ENCODE assay signal across 1 cellular context in the genomic region with DNA sequence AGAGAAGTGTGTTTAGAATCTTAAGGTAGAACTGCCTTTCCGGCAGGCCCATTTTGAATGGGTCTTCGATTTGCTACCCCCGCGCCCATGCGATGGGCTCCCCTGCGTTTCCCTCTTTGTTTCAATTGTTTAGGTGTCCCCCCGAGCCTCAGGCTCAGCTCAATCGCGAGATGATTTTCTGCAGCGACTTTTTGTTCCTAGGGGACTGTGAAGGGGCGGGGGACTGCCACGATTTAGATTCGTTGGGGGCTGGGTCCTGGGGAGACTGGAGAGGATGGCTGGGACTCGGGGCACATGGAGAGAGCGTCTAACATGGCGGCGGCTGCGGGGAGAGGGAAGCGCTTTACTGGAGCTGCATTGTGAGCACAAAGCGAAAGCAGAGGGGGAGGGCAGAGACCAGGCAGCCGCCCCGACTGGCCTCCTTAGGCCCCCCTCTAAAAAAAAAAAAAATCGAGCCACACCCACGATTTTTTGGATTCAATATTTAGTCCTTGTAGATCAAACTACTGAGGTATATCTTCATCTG.
TF ChIP-seq lines count a peak whose summit lies in the region.

No MANE protein-coding gene starts in this region.

TF ChIP-seq in K562, 482 proteins besides CTCF, POLR2A, EP300 and RAD21 (continued from another document):
- peak; percentile 78 for TF ChIP-seq RBBP5 (IDR thresholded peaks at IDR 0.05; ENCODE audit: borderline replicate concordance, insufficient read depth, low read length, poor library complexity, severe bottlenecking)
- TF ChIP-seq, protein P1, sequence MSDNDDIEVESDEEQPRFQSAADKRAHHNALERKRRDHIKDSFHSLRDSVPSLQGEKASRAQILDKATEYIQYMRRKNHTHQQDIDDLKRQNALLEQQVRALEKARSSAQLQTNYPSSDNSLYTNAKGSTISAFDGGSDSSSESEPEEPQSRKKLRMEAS (CRISPR knock-in tag; IDR thresholded peaks at IDR 0.05) = peak; percentile 70
- peak; percentile 50; the same call in 1 of the 2 replicates for TF ChIP-seq PML (IDR thresholded peaks at IDR 0.05; ENCODE audit: low read length)
- TF ChIP-seq VEZF1 (CRISPR knock-in tag; IDR thresholded peaks at IDR 0.05) = peak; percentile 89
- no peak for TF ChIP-seq ZBED1 (IDR thresholded peaks at IDR 0.05)
- peak; percentile 20 for TF ChIP-seq POLR2B (IDR thresholded peaks at IDR 0.05; ENCODE audit: low read depth, partially characterized antibody)
- TF ChIP-seq SREBF1 (IDR thresholded peaks at IDR 0.05; ENCODE audit: borderline replicate concordance, low read depth, low read length) = no peak
- peak; percentile 16 to 51; a peak in 2 of 4 replicates for TF ChIP-seq SIN3A (IDR thresholded peaks at IDR 0.05; ENCODE audit: borderline replicate concordance in 2 of 2, control insufficient read depth in 1 of 2, low read depth in 2 of 2, low read length in 2 of 2)
- 0 out of 2 replicates have a peak, but pooled peaks have one; percentile 6 for TF ChIP-seq JUN (IDR thresholded peaks at IDR 0.05; ENCODE audit: borderline replicate concordance, low read depth, low read length)
- no peak for TF ChIP-seq JUN (CRISPR knock-in tag; IDR thresholded peaks at IDR 0.05; ENCODE audit: borderline replicate concordance)
- peak; percentile 30; the same call in 1 of the 2 replicates for TF ChIP-seq PHF8 (IDR thresholded peaks at IDR 0.05; ENCODE audit: borderline replicate concordance, low read length)
- TF ChIP-seq NFIC (IDR thresholded peaks at IDR 0.05) = no peak
- TF ChIP-seq SRSF3 (IDR thresholded peaks at IDR 0.05; ENCODE audit: insufficient read depth, low read length) = no peak
- TF ChIP-seq KDM5B (IDR thresholded peaks at IDR 0.05; ENCODE audit: insufficient replicate concordance, low read depth, low read length) = peak; percentile 11
- TF ChIP-seq RNF2 (IDR thresholded peaks at IDR 0.05) = no peak
- TF ChIP-seq MYBL2 (IDR thresholded peaks at IDR 0.05; ENCODE audit: low read depth) = no peak
- TF ChIP-seq MYBL2 (CRISPR knock-in tag; IDR thresholded peaks at IDR 0.05; ENCODE audit: borderline replicate concordance) = no peak
- 0 out of 4 replicates have a peak, but pooled peaks of 1 of the 2 experiments have one; percentile 16 for TF ChIP-seq MLLT1 (IDR thresholded peaks at IDR 0.05)
- peak; percentile 46 for TF ChIP-seq RBFOX2 (IDR thresholded peaks at IDR 0.05; ENCODE audit: low read depth, low read length)
- peak; percentile 83; the same call in 1 of the 2 replicates for TF ChIP-seq NFRKB (IDR thresholded peaks at IDR 0.05; ENCODE audit: low read depth)
- TF ChIP-seq NFIX (CRISPR knock-in tag; IDR thresholded peaks at IDR 0.05; ENCODE audit: low read depth) = no peak
- no peak for TF ChIP-seq ZNF431 (CRISPR knock-in tag; IDR thresholded peaks at IDR 0.05)
- peak; percentile 94 for TF ChIP-seq EP400 (IDR thresholded peaks at IDR 0.05)
- TF ChIP-seq CTBP1 (IDR thresholded peaks at IDR 0.05; ENCODE audit: borderline replicate concordance) = no peak
- no peak for TF ChIP-seq ZHX1 (conservative IDR thresholded peaks at IDR 0.05; ENCODE audit: low read length)
- peak; percentile 74 to 95 (median 89) for TF ChIP-seq YY1 (IDR thresholded peaks at IDR 0.05; ENCODE audit: borderline replicate concordance in 1 of 3, control insufficient read depth in 1 of 3, extremely low read depth in 1 of 3, insufficient read depth in 3 of 3, insufficient read length in 1 of 3, insufficient replicate concordance in 2 of 3, low read depth in 1 of 3, low read length in 2 of 3)
- peak; percentile 53 for TF ChIP-seq CHD1 (IDR thresholded peaks at IDR 0.05; ENCODE audit: low read length)
- no peak for TF ChIP-seq HINFP (tag; conservative IDR thresholded peaks at IDR 0.05; ENCODE audit: low read depth)
- no peak for TF ChIP-seq TEAD2 (tag; IDR thresholded peaks at IDR 0.05)
- TF ChIP-seq PYGO2 (tag; IDR thresholded peaks at IDR 0.05) = no peak
- TF ChIP-seq RCOR1 (IDR thresholded peaks at IDR 0.05; ENCODE audit: borderline replicate concordance in 1 of 2, low read depth in 2 of 2, low read length in 2 of 2) = 0 out of 4 replicates have a peak, but pooled peaks of 1 of the 2 experiments have one; percentile 11
- no peak for TF ChIP-seq TRIM24 (IDR thresholded peaks at IDR 0.05)
- TF ChIP-seq POLR2G (IDR thresholded peaks at IDR 0.05; ENCODE audit: low read depth, low read length) = peak; percentile 71; the same call in 1 of the 2 replicates
- no peak for TF ChIP-seq ZNF830 (CRISPR knock-in tag; IDR thresholded peaks at IDR 0.05)
- TF ChIP-seq NR2C1 (IDR thresholded peaks at IDR 0.05) = no peak
- 0 out of 2 replicates have a peak, but pooled peaks have one; percentile 14 for TF ChIP-seq NR2C1 (tag; IDR thresholded peaks at IDR 0.05)
- peak; percentile 90 for TF ChIP-seq ZNF384 (IDR thresholded peaks at IDR 0.05; ENCODE audit: low read depth, low read length)
- no peak for TF ChIP-seq SREBF2 (CRISPR knock-in tag; IDR thresholded peaks at IDR 0.05)
- TF ChIP-seq BRF2 (IDR thresholded peaks at IDR 0.05; ENCODE audit: borderline replicate concordance, insufficient read depth, insufficient read length) = no peak
- peak; percentile 52; the same call in 1 of the 2 replicates for TF ChIP-seq SUPT5H (IDR thresholded peaks at IDR 0.05)
- TF ChIP-seq NCOA1 (IDR thresholded peaks at IDR 0.05; ENCODE audit: low read depth) = no peak
- no peak for TF ChIP-seq MEIS2 (IDR thresholded peaks at IDR 0.05; ENCODE audit: partially characterized antibody)
- TF ChIP-seq SMAD1 (IDR thresholded peaks at IDR 0.05; ENCODE audit: low read depth, low read length, partially characterized antibody) = peak; percentile 40
